Comparison of ENCODE assay signal across 12 cellular contexts in the genomic region with DNA sequence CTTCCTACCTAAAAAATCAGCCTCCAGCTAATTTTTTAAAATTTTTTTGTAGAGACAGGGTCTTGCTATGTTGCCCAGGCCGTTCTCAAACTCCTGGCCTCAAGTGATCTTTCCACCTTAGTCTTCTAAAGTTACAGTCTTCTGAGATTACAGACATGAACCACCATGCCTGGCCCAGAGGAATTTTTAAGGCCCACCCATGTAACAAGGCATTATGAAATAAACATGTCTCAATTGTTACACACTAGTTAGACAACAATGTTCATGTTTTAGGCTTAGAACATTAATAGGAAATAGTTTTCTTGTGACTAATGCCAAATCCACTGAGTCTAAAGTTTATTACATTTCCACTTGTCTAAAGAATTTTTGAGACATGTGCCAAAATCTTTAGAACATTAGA.
DNase-seq lines count a peak whose midpoint lies in the region; ATAC-seq, FAIRE-seq and TF ChIP-seq lines count a peak whose summit lies in the region.
"Had no signal": no experiment of that assay in that cellular context is flagged by ENCODE, and none has a peak within 500 bp of the region (broad histone marks: within the 10 kb centered on the region; RNA-seq: fewer than 3 reads in every experiment).

No MANE protein-coding gene starts in this region.

- TF ChIP-seq EP300 in stomach (IDR thresholded peaks at IDR 0.05) = no peak

- no peaks in the 10 kb centered on the region for H3K9me3 ChIP-seq in GM23248 (ENCODE audit: low read depth)
- H3K9me3 ChIP-seq in heart left ventricle = no peaks in the 10 kb centered on the region
- H3K9me3 ChIP-seq in stomach = no peaks in the 10 kb centered on the region

- no peak overlapping the region for H3K4me3 Mint-ChIP-seq in stimulated activated memory B cell treated with anti-CD40 and anti-IgM and Interleukin-4, amounts not matched to agents 10 μg/mL and 1 μg/mL and 100 μg/mL, for 72 hours
- H3K4me3 Mint-ChIP-seq: activated T-cell treated with anti-CD3 and anti-CD28 coated beads, Interleukin-2, amount 50 U/mL, for 24 hours; CD4-positive, CD25-positive, alpha-beta regulatory T cell had no signal

- no peaks in the 10 kb centered on the region for H4K20me1 ChIP-seq in GM23248 (ENCODE audit: insufficient read depth)

- H3K36me3 ChIP-seq in GM23248 (ENCODE audit: low read depth) (no peaks in the 10 kb centered on the region), bronchial epithelial cell (ENCODE audit: control insufficient read depth, insufficient read depth, low read length) (no peaks in the 10 kb centered on the region), heart left ventricle (peaks cover 0 to 19% (median 0%) of the 10 kb centered on the region in 9 donors), stomach (no peaks in the 10 kb centered on the region)

- peaks cover 10% of the 10 kb centered on the region for H3K4me1 Mint-ChIP-seq in stimulated activated memory B cell treated with anti-CD40 and anti-IgM and Interleukin-4, amounts not matched to agents 10 μg/mL and 1 μg/mL and 100 μg/mL, for 72 hours
- H3K4me1 Mint-ChIP-seq: CD4-positive, CD25-positive, alpha-beta regulatory T cell had no signal

- H3K27me3 Mint-ChIP-seq in stimulated activated memory B cell treated with anti-CD40 and anti-IgM and Interleukin-4, amounts not matched to agents 10 μg/mL and 1 μg/mL and 100 μg/mL, for 72 hours = no peaks in the 10 kb centered on the region
- H3K27me3 Mint-ChIP-seq: CD4-positive, CD25-positive, alpha-beta regulatory T cell had no signal

- no peak overlapping the region for H3K9ac ChIP-seq in GM23248

- 0 out of 2 replicates have a peak, but pooled peaks cover 14% of the 10 kb centered on the region for H3F3A ChIP-seq in GM23248 (ENCODE audit: insufficient read depth)

- H3K27ac ChIP-seq in GM23248 (peak overlapping the region; percentile 32), heart left ventricle (peak overlapping the region in 11 of 12 donors; percentile 54 to 81 (median 67)), stomach (peak overlapping the region in 3 of 5 donors; percentile 7 to 58 (median 18))

- in situ Hi-C loops in GM23248 (cut with MboI) = no loop called here

- no peaks in the 10 kb centered on the region for H3K9me2 ChIP-seq in GM23248 (ENCODE audit: insufficient read depth)

- no peak overlapping the region for H2AFZ ChIP-seq in GM23248

- no peaks in the 10 kb centered on the region for H3K79me2 ChIP-seq in GM23248 (ENCODE audit: insufficient read depth)

- no peaks in the 10 kb centered on the region for H3K36me3 Mint-ChIP-seq in stimulated activated memory B cell treated with anti-CD40 and anti-IgM and Interleukin-4, amounts not matched to agents 10 μg/mL and 1 μg/mL and 100 μg/mL, for 72 hours
- H3K36me3 Mint-ChIP-seq: CD4-positive, CD25-positive, alpha-beta regulatory T cell had no signal

- no peak overlapping the region for H3K27ac Mint-ChIP-seq in stimulated activated memory B cell treated with anti-CD40 and anti-IgM and Interleukin-4, amounts not matched to agents 10 μg/mL and 1 μg/mL and 100 μg/mL, for 72 hours
- H3K27ac Mint-ChIP-seq: activated T-cell treated with anti-CD3 and anti-CD28 coated beads, Interleukin-2, amount 50 U/mL, for 24 hours; CD4-positive, CD25-positive, alpha-beta regulatory T cell had no signal

- WGBS in GM23248 (ENCODE audit: low coverage in 1 of 2, low lambda C conversion rate in 2 of 2, missing lambda C conversion rate in 2 of 2), 2 experiments = 25 to 41% methylated on average over 1 of the region's 1 CpG
- WGBS in heart left ventricle, 4 donors = 55 to 67% (median 59%) methylated on average over 1 of the region's 1 CpG
- WGBS in stomach, 5 donors = 52 to 90% (median 77%) methylated on average over 1 of the region's 1 CpG

- H3K9me3 Mint-ChIP-seq in stimulated activated memory B cell treated with anti-CD40 and anti-IgM and Interleukin-4, amounts not matched to agents 10 μg/mL and 1 μg/mL and 100 μg/mL, for 72 hours = no peaks in the 10 kb centered on the region
- H3K9me3 Mint-ChIP-seq: activated T-cell treated with anti-CD3 and anti-CD28 coated beads, Interleukin-2, amount 50 U/mL, for 24 hours; CD4-positive, CD25-positive, alpha-beta regulatory T cell had no signal

- DNase-seq in GM23248 = peak; percentile 66
- peak; percentile 88 for DNase-seq in bronchial epithelial cell (ENCODE audit: low read depth)
- DNase-seq in heart left ventricle = no peak
- DNase-seq in stomach = no peak
- no peak for DNase-seq in NCI-H2029 treated with DMSO at 0.1 percent for 48 hours (lab: John Stamatoyannopoulos, UW)
- no peak for DNase-seq in superior temporal gyrus (ENCODE audit: extremely low spot score)
- DNase-seq: activated T-cell treated with anti-CD3 and anti-CD28 coated beads, Interleukin-2, amount 50 U/mL, for 24 hours; CD4-positive, CD25-positive, alpha-beta regulatory T cell; NCI-H226; SW 1271 had no signal

- intact Hi-C loops in heart left ventricle (cut with DNase I) = loop anchor here in 1 of 10 donors (5.0 kb wide), 1 partner anchor 33 kb away; no protein-coding TSS in a partner anchor
- intact Hi-C loops in stomach (cut with DNase I; ENCODE audit: low total_unique reads) = no loop called here

- no peaks in the 10 kb centered on the region for H3K27me3 ChIP-seq in GM23248 (replicated peaks; ENCODE audit: insufficient read depth)
- H3K27me3 ChIP-seq in bronchial epithelial cell (ENCODE audit: control insufficient read depth, insufficient read depth, low read length) = no peaks in the 10 kb centered on the region
- H3K27me3 ChIP-seq in heart left ventricle = no peaks in the 10 kb centered on the region
- no peaks in the 10 kb centered on the region for H3K27me3 ChIP-seq in stomach

- peaks cover 12% of the 10 kb centered on the region for H3K4me1 ChIP-seq in GM23248 (ENCODE audit: insufficient read depth)
- peaks cover 0 to 76% (median 43%) of the 10 kb centered on the region in 12 donors for H3K4me1 ChIP-seq in heart left ventricle
- H3K4me1 ChIP-seq in stomach = peaks cover 0 to 13% (median 6%) of the 10 kb centered on the region in 4 donors

- TF ChIP-seq CTCF in bronchial epithelial cell (IDR thresholded peaks at IDR 0.05; ENCODE audit: insufficient read depth, low read length, severe bottlenecking) = no peak
- no peak for TF ChIP-seq CTCF in heart left ventricle (IDR thresholded peaks at IDR 0.05)
- no peak for TF ChIP-seq CTCF in stomach (IDR thresholded peaks at IDR 0.05)

- H3K4me3 ChIP-seq in GM23248 = no peak overlapping the region
- H3K4me3 ChIP-seq in bronchial epithelial cell (ENCODE audit: low read depth, low read length) = no peak overlapping the region
- no peak overlapping the region for H3K4me3 ChIP-seq in heart left ventricle
- H3K4me3 ChIP-seq in stomach = no peak overlapping the region

- TF ChIP-seq POLR2A in heart left ventricle (IDR thresholded peaks at IDR 0.05) (no peak), stomach (IDR thresholded peaks at IDR 0.05) (no peak)

- no peak for FAIRE-seq in bronchial epithelial cell (lab: Jason Lieb, UNC)

- ATAC-seq in heart left ventricle (peak; percentile 36 to 76 (median 44)), HG02763 (IDR thresholded peaks at IDR 0.05; ENCODE audit: unreplicated experiment) (no peak)
- ATAC-seq in stimulated activated memory B cell treated with anti-CD40 and anti-IgM and Interleukin-4, amounts not matched to agents 10 μg/mL and 1 μg/mL and 100 μg/mL, for 72 hours = no peak

- H3K4me2 ChIP-seq in GM23248 (ENCODE audit: unreplicated experiment) = peak overlapping the region; percentile 3

Comparison
In these comparisons a context has a peak if more than half of its experiments do, and no peak if none do; other contexts are left out.
1. DNase-seq: peak in GM23248 (single experiment) and bronchial epithelial cell (single experiment); none in heart left ventricle (0 of 5), stomach (single experiment), NCI-H2029 treated with DMSO at 0.1 percent for 48 hours (single experiment) and superior temporal gyrus (single experiment).
2. ATAC-seq: peak in heart left ventricle (4 of 4); none in stimulated activated memory B cell treated with anti-CD40 and anti-IgM and Interleukin-4, amounts not matched to agents 10 μg/mL and 1 μg/mL and 100 μg/mL, for 72 hours (single experiment) and HG02763 (single experiment).
3. Peak in every context shown above with its lines, with median percentiles within 50 percentile points of each other: H3K27ac ChIP-seq.